1 cellular context compared by ENCODE assay signal in genomic region chr19:991174-991931, GRCh38.
TF ChIP-seq lines count a peak whose summit lies in the region.

No MANE protein-coding gene starts in this region.

TF ChIP-seq in HepG2, 621 proteins besides CTCF, POLR2A, EP300 and RAD21:
- TF ChIP-seq HMGXB4 (CRISPR knock-in tag; IDR thresholded peaks at IDR 0.05; ENCODE audit: borderline replicate concordance in 1 of 2, low read depth in 1 of 2): no peak
- no peak for TF ChIP-seq HMGA1 (CRISPR knock-in tag; conservative IDR thresholded peaks at IDR 0.05)
- TF ChIP-seq MIER3 (CRISPR knock-in tag; IDR thresholded peaks at IDR 0.05; ENCODE audit: borderline replicate concordance): no peak
- TF ChIP-seq ZNF3 (CRISPR knock-in tag; IDR thresholded peaks at IDR 0.05): no peak
- no peak for TF ChIP-seq NCOR1 (IDR thresholded peaks at IDR 0.05; ENCODE audit: borderline replicate concordance, low read length)
- no peak for TF ChIP-seq GPBP1L1 (CRISPR knock-in tag; IDR thresholded peaks at IDR 0.05)
- no peak for TF ChIP-seq DMAP1 (CRISPR knock-in tag; IDR thresholded peaks at IDR 0.05)
- TF ChIP-seq PHF5A (CRISPR knock-in tag; IDR thresholded peaks at IDR 0.05; ENCODE audit: low read depth, unreplicated experiment): no peak
- no peak for TF ChIP-seq ZMYM4 (CRISPR knock-in tag; IDR thresholded peaks at IDR 0.05)
- TF ChIP-seq IRF9 (CRISPR knock-in tag; IDR thresholded peaks at IDR 0.05; ENCODE audit: borderline replicate concordance): no peak
